ENCODE assay signal across 1 cellular context in the genomic region with DNA sequence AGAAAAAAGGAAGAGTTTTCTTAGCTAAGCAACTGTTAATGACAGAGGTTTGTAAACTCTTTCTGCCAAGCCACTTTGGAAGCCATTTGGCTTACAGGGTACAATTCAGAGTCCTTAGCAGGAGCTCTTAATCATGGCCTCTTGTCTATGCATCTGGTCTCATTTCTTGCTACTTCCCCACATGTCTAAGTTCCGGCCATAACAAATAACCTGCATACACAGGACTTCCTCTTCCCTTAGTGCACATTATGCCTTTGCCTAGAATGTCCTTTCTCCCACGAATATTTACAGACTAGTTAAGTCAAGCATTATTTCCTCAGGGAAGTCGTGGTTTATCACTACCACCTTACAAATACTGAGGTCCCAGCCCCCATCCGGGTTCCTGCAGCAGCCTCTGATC.
TF ChIP-seq lines count a peak whose summit lies in the region.

No MANE protein-coding gene starts in this region.

TF ChIP-seq in GM12878, 131 proteins besides CTCF, POLR2A, EP300 and RAD21:
- peak; percentile 66; the same call in 1 of the 2 replicates for TF ChIP-seq SPI1 (IDR thresholded peaks at IDR 0.05; ENCODE audit: borderline replicate concordance, insufficient read depth, low read depth, low read length)
- TF ChIP-seq, protein P1, sequence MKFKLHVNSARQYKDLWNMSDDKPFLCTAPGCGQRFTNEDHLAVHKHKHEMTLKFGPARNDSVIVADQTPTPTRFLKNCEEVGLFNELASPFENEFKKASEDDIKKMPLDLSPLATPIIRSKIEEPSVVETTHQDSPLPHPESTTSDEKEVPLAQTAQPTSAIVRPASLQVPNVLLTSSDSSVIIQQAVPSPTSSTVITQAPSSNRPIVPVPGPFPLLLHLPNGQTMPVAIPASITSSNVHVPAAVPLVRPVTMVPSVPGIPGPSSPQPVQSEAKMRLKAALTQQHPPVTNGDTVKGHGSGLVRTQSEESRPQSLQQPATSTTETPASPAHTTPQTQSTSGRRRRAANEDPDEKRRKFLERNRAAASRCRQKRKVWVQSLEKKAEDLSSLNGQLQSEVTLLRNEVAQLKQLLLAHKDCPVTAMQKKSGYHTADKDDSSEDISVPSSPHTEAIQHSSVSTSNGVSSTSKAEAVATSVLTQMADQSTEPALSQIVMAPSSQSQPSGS (IDR thresholded peaks at IDR 0.05; ENCODE audit: low read length): no peak
- TF ChIP-seq, protein P2, sequence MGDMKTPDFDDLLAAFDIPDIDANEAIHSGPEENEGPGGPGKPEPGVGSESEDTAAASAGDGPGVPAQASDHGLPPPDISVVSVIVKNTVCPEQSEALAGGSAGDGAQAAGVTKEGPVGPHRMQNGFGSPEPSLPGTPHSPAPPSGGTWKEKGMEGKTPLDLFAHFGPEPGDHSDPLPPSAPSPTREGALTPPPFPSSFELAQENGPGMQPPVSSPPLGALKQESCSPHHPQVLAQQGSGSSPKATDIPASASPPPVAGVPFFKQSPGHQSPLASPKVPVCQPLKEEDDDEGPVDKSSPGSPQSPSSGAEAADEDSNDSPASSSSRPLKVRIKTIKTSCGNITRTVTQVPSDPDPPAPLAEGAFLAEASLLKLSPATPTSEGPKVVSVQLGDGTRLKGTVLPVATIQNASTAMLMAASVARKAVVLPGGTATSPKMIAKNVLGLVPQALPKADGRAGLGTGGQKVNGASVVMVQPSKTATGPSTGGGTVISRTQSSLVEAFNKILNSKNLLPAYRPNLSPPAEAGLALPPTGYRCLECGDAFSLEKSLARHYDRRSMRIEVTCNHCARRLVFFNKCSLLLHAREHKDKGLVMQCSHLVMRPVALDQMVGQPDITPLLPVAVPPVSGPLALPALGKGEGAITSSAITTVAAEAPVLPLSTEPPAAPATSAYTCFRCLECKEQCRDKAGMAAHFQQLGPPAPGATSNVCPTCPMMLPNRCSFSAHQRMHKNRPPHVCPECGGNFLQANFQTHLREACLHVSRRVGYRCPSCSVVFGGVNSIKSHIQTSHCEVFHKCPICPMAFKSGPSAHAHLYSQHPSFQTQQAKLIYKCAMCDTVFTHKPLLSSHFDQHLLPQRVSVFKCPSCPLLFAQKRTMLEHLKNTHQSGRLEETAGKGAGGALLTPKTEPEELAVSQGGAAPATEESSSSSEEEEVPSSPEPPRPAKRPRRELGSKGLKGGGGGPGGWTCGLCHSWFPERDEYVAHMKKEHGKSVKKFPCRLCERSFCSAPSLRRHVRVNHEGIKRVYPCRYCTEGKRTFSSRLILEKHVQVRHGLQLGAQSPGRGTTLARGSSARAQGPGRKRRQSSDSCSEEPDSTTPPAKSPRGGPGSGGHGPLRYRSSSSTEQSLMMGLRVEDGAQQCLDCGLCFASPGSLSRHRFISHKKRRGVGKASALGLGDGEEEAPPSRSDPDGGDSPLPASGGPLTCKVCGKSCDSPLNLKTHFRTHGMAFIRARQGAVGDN (IDR thresholded peaks at IDR 0.05): peak; percentile 31; the same call in 1 of the 2 replicates
